28 cellular contexts compared by ENCODE assay signal in genomic region chr3:169328471-169328870, GRCh38.
"Had no signal": no experiment of that assay in that cellular context is flagged by ENCODE, and none has a peak within 500 bp of the region (broad histone marks: within the 10 kb centered on the region; RNA-seq: fewer than 3 reads in every experiment).

No MANE protein-coding gene starts in this region.

- H3K4me1 Mint-ChIP-seq: activated T-helper 17 cell treated with anti-CD3 and anti-CD28 coated beads, Interleukin-2, amount 50 U/mL, for 72 hours had no signal

- H3K27me3 Mint-ChIP-seq: activated CD8-positive, alpha-beta T cell treated with anti-CD3 and anti-CD28 coated beads for 36 hours; effector memory CD8-positive, alpha-beta T cell had no signal

- DNase-seq: activated B cell treated with CpG ODN at 0.5 μM for 24 hours; activated CD4-positive, alpha-beta T cell treated with anti-CD3 and anti-CD28 coated beads, Interleukin-2, amount 50 U/mL, for 1 hour; activated CD8-positive, alpha-beta T cell treated with anti-CD3 and anti-CD28 coated beads for 36 hours; activated gamma-delta T cell treated with Interleukin-2 at 50 U/mL for 16 hours; activated naive CD4-positive, alpha-beta T cell treated with anti-CD3 and anti-CD28 coated beads, Interleukin-2, amount 50 U/mL, for 16 hours; activated T-cell treated with anti-CD3 and anti-CD28 coated beads, Interleukin-2, amount 50 U/mL, for 4 hours; amniotic stem cell; brain microvascular endothelial cell; cortex of kidney; effector memory CD8-positive, alpha-beta T cell; foreskin fibroblast; heart left ventricle; left lung; lower lobe of right lung; mesenchymal stem cell; nucleus accumbens; pancreas; psoas muscle; stimulated activated CD4-positive, alpha-beta T cell treated with anti-CD3 and anti-CD28 coated beads, Interleukin-1b, Interleukin-23, amount 100 ng/mL, for 48 hours; stimulated activated CD4-positive, alpha-beta T cell treated with anti-CD3 and anti-CD28 coated beads, Interleukin-4, amount 100 ng/mL, for 4 hours; stimulated activated CD8-positive, alpha-beta memory T cell treated with anti-CD3 and anti-CD28 coated beads, Interleukin-4, amount 100 ng/mL, for 48 hours; stimulated activated naive B cell treated with anti-CD40 and anti-IgM and Interleukin-4, amounts not matched to agents 10 μg/mL and 1 μg/mL and 100 μg/mL, for 72 hours; T-helper 2 cell; tibial artery had no signal

- H3K27me3 ChIP-seq: brain microvascular endothelial cell, heart left ventricle, left lung, pancreas, suprapubic skin, tibial artery had no signal

- ATAC-seq: activated CD8-positive, alpha-beta T cell treated with anti-CD3 and anti-CD28 coated beads for 36 hours; activated T-cell treated with anti-CD3 and anti-CD28 coated beads, Interleukin-2, amount 50 U/mL, for 4 hours; activated T-helper 17 cell treated with anti-CD3 and anti-CD28 coated beads, Interleukin-2, amount 50 U/mL, for 72 hours; effector memory CD8-positive, alpha-beta T cell; psoas muscle; stimulated activated naive B cell treated with anti-CD40 and anti-IgM and Interleukin-4, amounts not matched to agents 10 μg/mL and 1 μg/mL and 100 μg/mL, for 72 hours had no signal

- H3K4me3 ChIP-seq: heart left ventricle, left lung, lower lobe of right lung, mucosa of descending colon, pancreas, psoas muscle, smooth muscle cell, suprapubic skin, tibial artery had no signal

- H3K27ac ChIP-seq: brain microvascular endothelial cell, heart left ventricle, lower lobe of right lung, pancreas, psoas muscle, suprapubic skin, tibial artery had no signal

- H3K4me3 Mint-ChIP-seq: activated B cell treated with CpG ODN at 0.5 μM for 24 hours; activated CD8-positive, alpha-beta T cell treated with anti-CD3 and anti-CD28 coated beads for 36 hours; activated T-cell treated with anti-CD3 and anti-CD28 coated beads, Interleukin-2, amount 50 U/mL, for 4 hours; activated T-helper 17 cell treated with anti-CD3 and anti-CD28 coated beads, Interleukin-2, amount 50 U/mL, for 72 hours; effector memory CD8-positive, alpha-beta T cell; stimulated activated naive B cell treated with anti-CD40 and anti-IgM and Interleukin-4, amounts not matched to agents 10 μg/mL and 1 μg/mL and 100 μg/mL, for 72 hours had no signal

- H3K9me3 Mint-ChIP-seq: activated B cell treated with CpG ODN at 0.5 μM for 24 hours; activated CD8-positive, alpha-beta T cell treated with anti-CD3 and anti-CD28 coated beads for 36 hours; activated T-cell treated with anti-CD3 and anti-CD28 coated beads, Interleukin-2, amount 50 U/mL, for 4 hours; activated T-helper 17 cell treated with anti-CD3 and anti-CD28 coated beads, Interleukin-2, amount 50 U/mL, for 72 hours; stimulated activated naive B cell treated with anti-CD40 and anti-IgM and Interleukin-4, amounts not matched to agents 10 μg/mL and 1 μg/mL and 100 μg/mL, for 72 hours had no signal

- H3K27ac Mint-ChIP-seq: activated B cell treated with CpG ODN at 0.5 μM for 24 hours; activated CD8-positive, alpha-beta T cell treated with anti-CD3 and anti-CD28 coated beads for 36 hours; activated T-helper 17 cell treated with anti-CD3 and anti-CD28 coated beads, Interleukin-2, amount 50 U/mL, for 72 hours; effector memory CD8-positive, alpha-beta T cell; stimulated activated naive B cell treated with anti-CD40 and anti-IgM and Interleukin-4, amounts not matched to agents 10 μg/mL and 1 μg/mL and 100 μg/mL, for 72 hours had no signal

- H3K4me1 ChIP-seq: psoas muscle, tibial artery had no signal

- H3K36me3 Mint-ChIP-seq: stimulated activated naive B cell treated with anti-CD40 and anti-IgM and Interleukin-4, amounts not matched to agents 10 μg/mL and 1 μg/mL and 100 μg/mL, for 72 hours had no signal

- H3K4me2 ChIP-seq: smooth muscle cell had no signal

- H3K36me3 ChIP-seq: brain microvascular endothelial cell, heart left ventricle, left lung, lower lobe of right lung, pancreas, suprapubic skin, tibial artery had no signal

- H3K9me3 ChIP-seq: heart left ventricle, left lung, lower lobe of right lung, mucosa of descending colon, pancreas, psoas muscle, suprapubic skin, tibial artery had no signal
